10 cellular contexts compared by ENCODE assay signal in the genomic region with DNA sequence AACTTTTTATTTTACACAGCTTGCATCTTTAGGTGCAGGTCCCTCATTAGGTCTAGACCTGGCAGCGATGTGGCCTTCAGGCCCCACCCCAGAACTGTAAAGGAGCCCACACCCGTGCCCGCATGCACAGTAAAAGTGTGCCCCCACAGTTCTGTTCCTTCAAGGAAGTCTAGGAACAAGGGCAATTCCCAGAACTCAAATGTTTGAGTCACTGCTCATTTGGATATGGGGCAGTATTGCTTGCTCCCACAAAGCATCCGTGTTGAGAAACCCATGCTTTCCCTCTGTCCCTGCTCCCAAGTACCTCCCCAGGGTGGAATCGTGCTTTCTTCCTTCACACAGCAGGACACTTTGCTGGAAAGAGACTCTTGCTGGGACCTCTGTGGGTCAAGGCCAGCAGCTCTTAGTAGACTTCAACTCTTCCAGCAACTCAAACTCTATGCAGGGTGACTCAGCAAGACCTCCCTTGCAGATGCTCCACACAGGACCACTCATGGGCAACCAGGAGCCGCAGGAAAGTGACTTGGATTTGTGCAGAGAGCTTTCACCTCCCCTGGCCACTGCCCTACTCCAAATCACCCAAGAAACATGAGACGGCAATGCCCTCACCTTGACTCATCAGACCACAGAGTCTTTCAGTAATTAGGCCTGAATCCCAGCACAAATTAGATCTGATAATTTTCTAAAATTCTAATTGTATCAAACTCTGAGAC. TPM values are rescaled to one million over a fixed set of nuclear protein-coding genes. Genes with fewer than 3 reads are reported as not detected.
DNase-seq lines count a peak whose midpoint lies in the region; ATAC-seq and TF ChIP-seq lines count a peak whose summit lies in the region.
"Had no signal": no experiment of that assay in that cellular context is flagged by ENCODE, and none has a peak within 500 bp of the region (broad histone marks: within the 10 kb centered on the region; RNA-seq: fewer than 3 reads in every experiment).

No MANE protein-coding gene starts in this region.

- no peak overlapping the region for H3K4me3 ChIP-seq in NB4 (ENCODE audit: low read depth, low read length)
- no peak overlapping the region for H3K4me3 ChIP-seq in choroid plexus epithelial cell (ENCODE audit: low read depth, low read length)
- H3K4me3 ChIP-seq in mucosa of descending colon, result no peak overlapping the region

- no peaks in the 10 kb centered on the region for H3K9me3 ChIP-seq in mucosa of descending colon

- DNase-seq in Daoy (ENCODE audit: low read depth), result peak; percentile 82
- DNase-seq in NB4 (ENCODE audit: low read depth), result peak; percentile 19
- peak; percentile 63 for DNase-seq in choroid plexus epithelial cell (ENCODE audit: low read depth)
- peak in 1 of 3 donors; percentile 61 for DNase-seq in mucosa of descending colon
- DNase-seq in NCI-H526 treated with DMSO at 0.1 percent for 48 hours (lab: John Stamatoyannopoulos, UW), result no peak
- DNase-seq in Kasumi-1 (lab: John Stamatoyannopoulos, UW), result no peak
- DNase-seq: activated CD4-positive, alpha-beta T cell treated with anti-CD3 and anti-CD28 coated beads, Interleukin-2, amount 50 U/mL, for 1 hour; NCI-H446 treated with DMSO at 0.1 percent for 48 hours had no signal

- ATAC-seq in mucosa of descending colon, result peak; percentile 74
- ATAC-seq in HG02970 (IDR thresholded peaks at IDR 0.05; ENCODE audit: low FRiP score, unreplicated experiment), result no peak
- ATAC-seq in HG03139 (IDR thresholded peaks at IDR 0.05; ENCODE audit: unreplicated experiment), result no peak

- H3K36me3 ChIP-seq in mucosa of descending colon (ENCODE audit: low read depth), result no peaks in the 10 kb centered on the region

- no peaks in the 10 kb centered on the region for H3K4me1 ChIP-seq in mucosa of descending colon (ENCODE audit: low read depth)

- intact Hi-C loops in mucosa of descending colon (cut with DNase I, micrococcal nuclease), result no loop called here

- no peak for TF ChIP-seq POLR2A in NB4 (IDR thresholded peaks at IDR 0.05; ENCODE audit: extremely low read depth, insufficient read length)

- no peak for TF ChIP-seq CTCF in NB4 (IDR thresholded peaks at IDR 0.05; ENCODE audit: low read depth, low read length)
- TF ChIP-seq CTCF in choroid plexus epithelial cell (conservative IDR thresholded peaks at IDR 0.05; ENCODE audit: low read depth, low read length), result no peak
- no peak for TF ChIP-seq CTCF in mucosa of descending colon (IDR thresholded peaks at IDR 0.05)

RNA-seq across cellular contexts. Expression of a gene that starts 12.3 kb away (rescaled TPM):
- 15.6 and 22.0 TPM in 2 replicates for total RNA-seq in Daoy (2014; rRNA removed; shearing (Covaris generic))
- 10 to 100 TPM; 23.8 to 36.0 (median 28.0) TPM for total RNA-seq in mucosa of descending colon

Comparison
In these comparisons a context has a peak if more than half of its experiments do, and no peak if none do; other contexts are left out.
1. DNase-seq: peak in Daoy (single experiment), NB4 (single experiment) and choroid plexus epithelial cell (single experiment); none in NCI-H526 treated with DMSO at 0.1 percent for 48 hours (single experiment) and Kasumi-1 (0 of 2).